In genomic region chr1:220127076-220127475, GRCh38 we compare ENCODE assay signal across 16 cellular contexts. TPM values are rescaled to one million over a fixed set of nuclear protein-coding genes. Genes with fewer than 3 reads are reported as not detected.
DNase-seq lines count a peak whose midpoint lies in the region; ATAC-seq and TF ChIP-seq lines count a peak whose summit lies in the region.
"Had no signal": no experiment of that assay in that cellular context is flagged by ENCODE, and none has a peak within 500 bp of the region (broad histone marks: within the 10 kb centered on the region; RNA-seq: fewer than 3 reads in every experiment).

No MANE protein-coding gene starts in this region.

- no peak overlapping the region for H3K9ac ChIP-seq in colonic mucosa (ENCODE audit: low read depth in 2 of 2, low read length in 2 of 2)
- H3K9ac ChIP-seq: BLaER1 treated with 17β-estradiol and CSF1 and Interleukin-3, amounts not matched to agents 10 nM and 100 nM had no signal

- no peak for DNase-seq in activated T-cell treated with anti-CD3 and anti-CD28 coated beads, Interleukin-2, amount 50 U/mL, for 72 hours
- no peak for DNase-seq in activated T-cell treated with anti-CD3 and anti-CD28 coated beads, Interleukin-2, amount 50 U/mL, for 48 hours
- DNase-seq in central memory CD8-positive, alpha-beta T cell (ENCODE audit: low spot score in 2 of 2), result no peak
- DNase-seq in colonic mucosa, result no peak
- DNase-seq: Caco-2, DMS153, DMS79, GDM1, HFFc6 had no signal

- no peak overlapping the region for H3K4me3 Mint-ChIP-seq in activated T-cell treated with anti-CD3 and anti-CD28 coated beads, Interleukin-2, amount 50 U/mL, for 72 hours
- no peak overlapping the region for H3K4me3 Mint-ChIP-seq in central memory CD8-positive, alpha-beta T cell
- H3K4me3 Mint-ChIP-seq: B cell, GM23338, HFFc6 had no signal

- H3K9me3 ChIP-seq in colonic mucosa, result no peaks in the 10 kb centered on the region
- H3K9me3 ChIP-seq: Caco-2 had no signal

- no peak for TF ChIP-seq CTCF in colonic mucosa (IDR thresholded peaks at IDR 0.05)

- H3K4me1 ChIP-seq in colonic mucosa, result no peaks in the 10 kb centered on the region

- H3K27ac ChIP-seq in colonic mucosa, result no peak overlapping the region
- H3K27ac ChIP-seq: BLaER1 treated with 17β-estradiol and CSF1 and Interleukin-3, amounts not matched to agents 10 nM and 100 nM; HL-60 had no signal

- H3K9me3 Mint-ChIP-seq in activated T-cell treated with anti-CD3 and anti-CD28 coated beads, Interleukin-2, amount 50 U/mL, for 72 hours, result peaks cover 0 to 4% of the 10 kb centered on the region in 2 donors
- H3K9me3 Mint-ChIP-seq in central memory CD8-positive, alpha-beta T cell, result peaks cover 6% of the 10 kb centered on the region
- H3K9me3 Mint-ChIP-seq: GM23338, HFFc6 had no signal

- H3K27me3 Mint-ChIP-seq in activated T-cell treated with anti-CD3 and anti-CD28 coated beads, Interleukin-2, amount 50 U/mL, for 72 hours (ENCODE audit: low read depth), result no peaks in the 10 kb centered on the region
- H3K27me3 Mint-ChIP-seq in central memory CD8-positive, alpha-beta T cell, result no peaks in the 10 kb centered on the region
- H3K27me3 Mint-ChIP-seq: B cell had no signal

- no peaks in the 10 kb centered on the region for H3K27me3 ChIP-seq in colonic mucosa
- H3K27me3 ChIP-seq: BLaER1 treated with 17β-estradiol and CSF1 and Interleukin-3, amounts not matched to agents 10 nM and 100 nM had no signal

- peaks cover 6 to 29% of the 10 kb centered on the region in 2 donors for H3K36me3 Mint-ChIP-seq in activated T-cell treated with anti-CD3 and anti-CD28 coated beads, Interleukin-2, amount 50 U/mL, for 72 hours (ENCODE audit: insufficient read depth in 2 of 2)
- H3K36me3 Mint-ChIP-seq in central memory CD8-positive, alpha-beta T cell (ENCODE audit: insufficient read depth), result peaks cover 31% of the 10 kb centered on the region

- H3K27ac Mint-ChIP-seq in activated T-cell treated with anti-CD3 and anti-CD28 coated beads, Interleukin-2, amount 50 U/mL, for 72 hours, result peak overlapping the region; percentile 1
- H3K27ac Mint-ChIP-seq in central memory CD8-positive, alpha-beta T cell (ENCODE audit: low read depth), result peak overlapping the region; percentile 16
- H3K27ac Mint-ChIP-seq: B cell, GM23338, HFFc6 had no signal

- no peaks in the 10 kb centered on the region for H3K36me3 ChIP-seq in colonic mucosa

- peaks cover 19% of the 10 kb centered on the region for H3K4me1 Mint-ChIP-seq in activated T-cell treated with anti-CD3 and anti-CD28 coated beads, Interleukin-2, amount 50 U/mL, for 72 hours (ENCODE audit: low read depth)
- H3K4me1 Mint-ChIP-seq in central memory CD8-positive, alpha-beta T cell, result peaks cover 7% of the 10 kb centered on the region
- H3K4me1 Mint-ChIP-seq: B cell had no signal

- H3K4me3 ChIP-seq in colonic mucosa, result no peak overlapping the region
- H3K4me3 ChIP-seq: BLaER1 treated with 17β-estradiol and CSF1 and Interleukin-3, amounts not matched to agents 10 nM and 100 nM; GM23338 had no signal

- no peak for ATAC-seq in activated T-cell treated with anti-CD3 and anti-CD28 coated beads, Interleukin-2, amount 50 U/mL, for 72 hours (replicated peaks in 1 of 2)
- ATAC-seq in GM18498 (IDR thresholded peaks at IDR 0.05; ENCODE audit: unreplicated experiment) (peak; percentile 52), HG02840 (IDR thresholded peaks at IDR 0.05; ENCODE audit: low FRiP score, unreplicated experiment) (no peak)
- no peak for ATAC-seq in central memory CD8-positive, alpha-beta T cell (replicated peaks; ENCODE audit: extremely low read depth, poor library complexity, severe bottlenecking)
- ATAC-seq: GM23338, HCT116 had no signal

- intact Hi-C loops in colonic mucosa (cut with DNase I), result no loop called here

RNA-seq across cellular contexts. Expression of gene IARS2, which starts 33.1 kb away (rescaled TPM):
- 10 to 100 TPM; 49.5 to 52.1 TPM for total RNA-seq in activated T-cell treated with anti-CD3 and anti-CD28 coated beads, Interleukin-2, amount 50 U/mL, for 72 hours
- total RNA-seq in colonic mucosa, result 100 to 1,000 TPM in 1 of 2 donors, 10 to 100 TPM in 1; 80.6 to 114 TPM

RNA-seq across cellular contexts. Expression of gene BPNT1, which starts 37.5 kb away (rescaled TPM):
- 10 to 100 TPM; 28.7 to 34.2 TPM for total RNA-seq in activated T-cell treated with anti-CD3 and anti-CD28 coated beads, Interleukin-2, amount 50 U/mL, for 72 hours
- total RNA-seq in colonic mucosa, result 10 to 100 TPM; 57.5 to 71.5 TPM
